In genomic region chr3:87052499-87053260, GRCh38 we compare ENCODE assay signal across 23 cellular contexts.
DNase-seq lines count a peak whose midpoint lies in the region; ATAC-seq and TF ChIP-seq lines count a peak whose summit lies in the region.
"Had no signal": no experiment of that assay in that cellular context is flagged by ENCODE, and none has a peak within 500 bp of the region (broad histone marks: within the 10 kb centered on the region; RNA-seq: fewer than 3 reads in every experiment).

No MANE protein-coding gene starts in this region.

- H3K27me3 ChIP-seq in heart right ventricle: no peaks in the 10 kb centered on the region
- H3K27me3 ChIP-seq in mesenchymal stem cell (ENCODE audit: control insufficient read depth in 1 of 2, insufficient read depth in 1 of 2, low read length in 2 of 2): no peaks in the 10 kb centered on the region
- H3K27me3 ChIP-seq: BLaER1, neutrophil, tibial nerve had no signal

- H3K4me3 ChIP-seq in heart right ventricle: no peak overlapping the region
- no peak overlapping the region for H3K4me3 ChIP-seq in coronary artery
- no peak overlapping the region for H3K4me3 ChIP-seq in mesenchymal stem cell (ENCODE audit: insufficient read depth in 1 of 2, low read depth in 1 of 2, low read length in 2 of 2)
- no peak overlapping the region for H3K4me3 ChIP-seq in lower leg skin (ENCODE audit: low read depth, poor library complexity, severe bottlenecking)
- H3K4me3 ChIP-seq: BLaER1, left ventricle myocardium inferior, tibial nerve had no signal

- 62 to 65% methylated on average over 37 of the region's 37 CpGs for WGBS in heart right ventricle, 2 donors
- WGBS in mesenchymal stem cell: 18% methylated on average over 33 of the region's 37 CpGs
- WGBS in lower leg skin, 2 donors: 72 to 79% methylated on average over 37 of the region's 37 CpGs

- H3K27ac Mint-ChIP-seq in type B pancreatic cell: no peak overlapping the region
- H3K27ac Mint-ChIP-seq: activated naive CD4-positive, alpha-beta T cell treated with anti-CD3 and anti-CD28 coated beads, Interleukin-2, amount 50 U/mL, for 24 hours; activated T-cell treated with anti-CD3 and anti-CD28 coated beads, Interleukin-2, amount 50 U/mL, for 72 hours; stimulated activated naive CD8-positive, alpha-beta T cell treated with anti-CD3 and anti-CD28 coated beads, Interleukin-15, Interleukin-2, amounts not matched to agents 100 ng/mL and 50 ng/mL, for 24 hours; T-helper 17 cell had no signal

- no peak overlapping the region for H3K4ac ChIP-seq in mesenchymal stem cell (ENCODE audit: low read depth in 1 of 2, low read length in 2 of 2)

- no peaks in the 10 kb centered on the region for H3K4me1 ChIP-seq in heart right ventricle
- H3K4me1 ChIP-seq in mesenchymal stem cell (ENCODE audit: control insufficient read depth, insufficient read depth, low read depth, low read length): no peaks in the 10 kb centered on the region
- H3K4me1 ChIP-seq: BLaER1, Caco-2, left ventricle myocardium inferior, tibial nerve had no signal

- no peak overlapping the region for H2AK5ac ChIP-seq in mesenchymal stem cell (ENCODE audit: low read length, severe bottlenecking)

- H3K27ac ChIP-seq in heart right ventricle (no peak overlapping the region), coronary artery (no peak overlapping the region), mesenchymal stem cell (ENCODE audit: low read length, poor library complexity, severe bottlenecking) (no peak overlapping the region)
- H3K27ac ChIP-seq: BLaER1, HL-60, left ventricle myocardium inferior, neutrophil, tibial nerve had no signal

- TF ChIP-seq POLR2A in lower leg skin (IDR thresholded peaks at IDR 0.05): no peak

- H3K36me3 ChIP-seq in heart right ventricle: no peaks in the 10 kb centered on the region
- H3K36me3 ChIP-seq in mesenchymal stem cell (ENCODE audit: control insufficient read depth in 1 of 2, insufficient read depth in 2 of 2, low read depth in 1 of 2, low read length in 2 of 2): no peaks in the 10 kb centered on the region
- H3K36me3 ChIP-seq: BLaER1, left ventricle myocardium inferior, neutrophil, tibial nerve had no signal

- peaks cover 9% of the 10 kb centered on the region for H3K27me3 Mint-ChIP-seq in type B pancreatic cell
- H3K27me3 Mint-ChIP-seq: stimulated activated naive CD8-positive, alpha-beta T cell treated with anti-CD3 and anti-CD28 coated beads, Interleukin-15, Interleukin-2, amounts not matched to agents 100 ng/mL and 50 ng/mL, for 24 hours; T-helper 17 cell had no signal

- H2BK15ac ChIP-seq in mesenchymal stem cell (ENCODE audit: low read depth, poor library complexity, severe bottlenecking): no peak overlapping the region

- no peak overlapping the region for H4K8ac ChIP-seq in mesenchymal stem cell (ENCODE audit: low read length)

- H3K9me3 Mint-ChIP-seq in type B pancreatic cell: no peaks in the 10 kb centered on the region
- H3K9me3 Mint-ChIP-seq: activated naive CD4-positive, alpha-beta T cell treated with anti-CD3 and anti-CD28 coated beads, Interleukin-2, amount 50 U/mL, for 24 hours had no signal

- peak overlapping the region; percentile 54 for H3K4me3 Mint-ChIP-seq in type B pancreatic cell
- H3K4me3 Mint-ChIP-seq: activated naive CD4-positive, alpha-beta T cell treated with anti-CD3 and anti-CD28 coated beads, Interleukin-2, amount 50 U/mL, for 24 hours; activated T-cell treated with anti-CD3 and anti-CD28 coated beads, Interleukin-2, amount 50 U/mL, for 72 hours; stimulated activated naive CD8-positive, alpha-beta T cell treated with anti-CD3 and anti-CD28 coated beads, Interleukin-15, Interleukin-2, amounts not matched to agents 100 ng/mL and 50 ng/mL, for 24 hours; T-helper 17 cell had no signal

- H3K9me3 ChIP-seq in heart right ventricle (no peaks in the 10 kb centered on the region), mesenchymal stem cell (ENCODE audit: control insufficient read depth, low read length) (no peaks in the 10 kb centered on the region)
- H3K9me3 ChIP-seq: BLaER1, Caco-2, left ventricle myocardium inferior, neutrophil, tibial nerve had no signal

- H2BK120ac ChIP-seq in mesenchymal stem cell (ENCODE audit: low read depth, low read length): no peak overlapping the region

- no peak overlapping the region for H3K9ac ChIP-seq in mesenchymal stem cell (ENCODE audit: low read length)
- H3K9ac ChIP-seq: BLaER1 had no signal

- no peak overlapping the region for H3K23ac ChIP-seq in mesenchymal stem cell (ENCODE audit: low read length in 2 of 2)

- no peaks in the 10 kb centered on the region for H3K36me3 Mint-ChIP-seq in type B pancreatic cell
- H3K36me3 Mint-ChIP-seq: activated naive CD4-positive, alpha-beta T cell treated with anti-CD3 and anti-CD28 coated beads, Interleukin-2, amount 50 U/mL, for 24 hours had no signal

- TF ChIP-seq CTCF in heart right ventricle (IDR thresholded peaks at IDR 0.05) (no peak), coronary artery (IDR thresholded peaks at IDR 0.05) (no peak), type B pancreatic cell (conservative IDR thresholded peaks at IDR 0.05) (no peak), lower leg skin (IDR thresholded peaks at IDR 0.05) (no peak)

- no peak overlapping the region for H2BK12ac ChIP-seq in mesenchymal stem cell (ENCODE audit: low read length in 2 of 2)

- no peak overlapping the region for H4K91ac ChIP-seq in mesenchymal stem cell (ENCODE audit: low read length)

- intact Hi-C loops in Right ventricle myocardium inferior (cut with DNase I): no loop called here
- intact Hi-C loops in heart right ventricle (cut with DNase I): no loop called here
- intact Hi-C loops in lower leg skin (cut with DNase I; ENCODE audit: low total_unique reads): no loop called here

- H3K14ac ChIP-seq in mesenchymal stem cell (ENCODE audit: low read length in 2 of 2): peak overlapping the region in 1 of 2 experiments; percentile 87

- no peak overlapping the region for H3K4me2 ChIP-seq in mesenchymal stem cell (ENCODE audit: low read length, poor library complexity, severe bottlenecking)
- H3K4me2 ChIP-seq: BLaER1 had no signal

- peak; percentile 67 for DNase-seq in Right ventricle myocardium inferior (ENCODE audit: missing footprints)
- no peak for DNase-seq in heart right ventricle
- peak; percentile 58 for DNase-seq in coronary artery (ENCODE audit: low spot score)
- DNase-seq in mesenchymal stem cell: peak; percentile 11
- DNase-seq in type B pancreatic cell (ENCODE audit: extremely low spot score, unreplicated experiment): no peak
- no peak for DNase-seq in DMS79 (lab: John Stamatoyannopoulos, UW)
- no peak for DNase-seq in lower leg skin (ENCODE audit: low spot score in 2 of 2)
- DNase-seq: activated CD4-positive, alpha-beta T cell treated with anti-CD3 and anti-CD28 coated beads for 48 hours; activated T-cell treated with anti-CD3 and anti-CD28 coated beads, Interleukin-2, amount 50 U/mL, for 72 hours; Caco-2; DND-41; left ventricle myocardium inferior; NCI-H1105 treated with DMSO at 0.1 percent for 48 hours; NCI-H524; stimulated activated CD4-positive, alpha-beta T cell treated with anti-CD3 and anti-CD28 coated beads, Interleukin-12 subunit alpha, Interleukin-12 subunit beta, amount 100 ng/mL, for 4 hours; T-helper 17 cell had no signal

- H3K4me1 Mint-ChIP-seq in type B pancreatic cell (ENCODE audit: unreplicated experiment): no peaks in the 10 kb centered on the region
- H3K4me1 Mint-ChIP-seq: activated naive CD4-positive, alpha-beta T cell treated with anti-CD3 and anti-CD28 coated beads, Interleukin-2, amount 50 U/mL, for 24 hours; T-helper 17 cell had no signal

- peak overlapping the region; percentile 77 for H2AFZ ChIP-seq in mesenchymal stem cell (ENCODE audit: low read depth, low read length)

- peak overlapping the region in 1 of 2 experiments; percentile 34 for H3K18ac ChIP-seq in mesenchymal stem cell (ENCODE audit: low read depth in 1 of 2, low read length in 2 of 2)

- no peak for ATAC-seq in Right ventricle myocardium inferior
- no peak for ATAC-seq in heart right ventricle
- no peak for ATAC-seq in HG03280 (IDR thresholded peaks at IDR 0.05; ENCODE audit: unreplicated experiment)
- ATAC-seq: activated T-cell treated with anti-CD3 and anti-CD28 coated beads, Interleukin-2, amount 50 U/mL, for 72 hours; T-helper 17 cell had no signal

- no peak overlapping the region for H2BK5ac ChIP-seq in mesenchymal stem cell (ENCODE audit: low read depth, low read length, poor library complexity, severe bottlenecking)

- H3K79me1 ChIP-seq in mesenchymal stem cell (replicated peaks; ENCODE audit: low read length, poor library complexity, severe bottlenecking): no peaks in the 10 kb centered on the region

Comparison
In these comparisons a context has a peak if more than half of its experiments do, and no peak if none do; other contexts are left out.
1. DNase-seq: peak in Right ventricle myocardium inferior (single experiment), coronary artery (single experiment) and mesenchymal stem cell (single experiment); none in heart right ventricle (0 of 2), type B pancreatic cell (single experiment), DMS79 (single experiment) and lower leg skin (0 of 2).